ENCODE assay signal across 30 cellular contexts in the genomic region with DNA sequence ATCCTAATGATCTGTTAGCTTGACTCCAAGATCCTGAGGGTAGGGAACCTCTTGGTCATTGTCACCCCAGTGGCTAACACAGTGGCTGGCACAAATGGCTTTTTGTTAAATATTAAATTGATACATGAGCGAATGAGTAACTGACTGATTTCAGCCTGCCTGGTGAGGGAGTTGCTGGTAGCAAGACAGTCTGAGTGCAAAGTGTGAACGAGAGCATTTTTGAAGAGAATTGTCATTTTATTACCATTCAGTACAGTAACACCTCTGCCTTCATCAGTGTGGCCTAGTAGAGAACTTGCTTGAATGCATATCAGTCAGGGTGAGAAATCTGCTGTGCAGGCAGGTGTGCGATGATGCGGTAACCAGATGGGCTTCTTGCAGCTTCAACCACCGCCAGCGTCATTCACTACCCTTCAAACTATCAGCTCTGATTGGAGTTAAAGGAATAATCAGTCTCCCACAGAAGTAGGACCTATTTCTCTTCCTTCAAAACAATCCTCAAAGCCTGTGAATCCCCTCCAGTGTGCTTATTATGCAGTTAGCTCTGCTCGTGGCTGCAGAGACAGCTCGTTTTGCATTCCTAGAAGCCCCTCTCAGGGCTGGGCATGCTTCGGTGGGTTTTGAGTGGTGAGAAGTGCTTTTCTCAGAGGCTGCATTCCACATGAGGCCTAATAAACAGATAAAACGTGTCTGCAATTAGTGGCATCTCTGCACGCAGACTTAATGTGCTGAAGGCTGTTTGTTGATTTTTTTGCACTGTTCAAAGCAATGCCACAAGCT. TPM values are rescaled to one million over a fixed set of nuclear protein-coding genes. Genes with fewer than 3 reads are reported as not detected.
A peak's percentile ranks its signal among the peaks of the same experiment; 100 is the strongest.
DNase-seq lines count a peak whose midpoint lies in the region; ATAC-seq and TF ChIP-seq lines count a peak whose summit lies in the region.
"Had no signal": no experiment of that assay in that cellular context is flagged by ENCODE, and none has a peak within 500 bp of the region (broad histone marks: within the 10 kb centered on the region; RNA-seq: fewer than 3 reads in every experiment).

No MANE protein-coding gene starts in this region.

- H3K9me3 Mint-ChIP-seq in nephron (no peaks in the 10 kb centered on the region), HFFc6 (no peaks in the 10 kb centered on the region)
- H3K9me3 Mint-ChIP-seq: activated T-helper 1 cell treated with anti-CD3 and anti-CD28 coated beads, Interleukin-12 subunit alpha, Interleukin-12 subunit beta, Interleukin-2, Interleukin-4 antibody, amounts not matched to agents 30 ng/mL and 10 ng/mL and 1 ng/mL, durations not matched to agents 14 hours and 24 hours and 36 hours; stimulated activated naive B cell treated with anti-CD40 and anti-IgM and Interleukin-4, amounts not matched to agents 10 μg/mL and 1 μg/mL and 100 μg/mL, for 72 hours had no signal

- no peak overlapping the region for H3K4me3 ChIP-seq in effector memory CD4-positive, alpha-beta T cell (ENCODE audit: insufficient read depth, low read depth, low read length, poor library complexity, severe bottlenecking)
- H3K4me3 ChIP-seq: coronary artery, esophagus muscularis mucosa, spleen, uterus had no signal

- no peak overlapping the region for H3K4me3 Mint-ChIP-seq in nephron
- H3K4me3 Mint-ChIP-seq in HFFc6 = no peak overlapping the region
- H3K4me3 Mint-ChIP-seq: activated T-helper 1 cell treated with anti-CD3 and anti-CD28 coated beads, Interleukin-12 subunit alpha, Interleukin-12 subunit beta, Interleukin-2, Interleukin-4 antibody, amounts not matched to agents 30 ng/mL and 10 ng/mL and 1 ng/mL, durations not matched to agents 14 hours and 24 hours and 36 hours; naive B cell; stimulated activated naive B cell treated with anti-CD40 and anti-IgM and Interleukin-4, amounts not matched to agents 10 μg/mL and 1 μg/mL and 100 μg/mL, for 72 hours had no signal

- DNase-seq in Caki2 (ENCODE audit: low read depth) (peak; percentile 80), NCI-H1694 treated with DMSO at 0.1 percent for 48 hours (lab: John Stamatoyannopoulos, UW) (peak; percentile 8), iPS-NIHi11 (ENCODE audit: low spot score) (peak; percentile 1), HFFc6 (no peak), DMS153 (lab: John Stamatoyannopoulos, UW) (no peak)
- no peak for DNase-seq in effector memory CD4-positive, alpha-beta T cell
- DNase-seq: activated CD4-positive, alpha-beta T cell treated with anti-CD3 and anti-CD28 coated beads, Interleukin-2, amount 50 U/mL, for 1 hour; activated naive CD4-positive, alpha-beta T cell treated with anti-CD3 and anti-CD28 coated beads, Interleukin-2, amount 50 U/mL, for 16 hours; amygdala; C1 segment of cervical spinal cord; Caco-2; foreskin melanocyte; HCEC 1CT; MM.1S; naive B cell; NCI-H1436; NCI-H226; occipital lobe; OCI-M1; spleen; stimulated activated CD4-positive, alpha-beta T cell treated with anti-CD3 and anti-CD28 coated beads, Interleukin-2, amount 100 ng/mL, for 48 hours; stimulated activated naive B cell treated with anti-CD40 and anti-IgM and Interleukin-4, amounts not matched to agents 10 μg/mL and 1 μg/mL and 100 μg/mL, for 72 hours; T1000; uterus had no signal

- in situ Hi-C loops in Caki2 (cut with HindIII; ENCODE audit: low pct_unique_long_range_greater_than_20kb, low sequenced_read_pairs) = no loop called here

- H3K27ac Mint-ChIP-seq in nephron (peak overlapping the region; percentile 82 to 93 (median 83)), HFFc6 (no peak overlapping the region)
- H3K27ac Mint-ChIP-seq: activated T-helper 1 cell treated with anti-CD3 and anti-CD28 coated beads, Interleukin-12 subunit alpha, Interleukin-12 subunit beta, Interleukin-2, Interleukin-4 antibody, amounts not matched to agents 30 ng/mL and 10 ng/mL and 1 ng/mL, durations not matched to agents 14 hours and 24 hours and 36 hours; stimulated activated naive B cell treated with anti-CD40 and anti-IgM and Interleukin-4, amounts not matched to agents 10 μg/mL and 1 μg/mL and 100 μg/mL, for 72 hours had no signal

- no peaks in the 10 kb centered on the region for H3K9me3 ChIP-seq in effector memory CD4-positive, alpha-beta T cell (ENCODE audit: control insufficient read depth, low read length)
- H3K9me3 ChIP-seq: esophagus muscularis mucosa, uterus had no signal

- H3K27ac ChIP-seq in effector memory CD4-positive, alpha-beta T cell (ENCODE audit: insufficient read depth, low read length, poor library complexity, severe bottlenecking) = no peak overlapping the region
- H3K27ac ChIP-seq: coronary artery, esophagus muscularis mucosa, spleen, uterus had no signal

- ATAC-seq in HG03097 (IDR thresholded peaks at IDR 0.05; ENCODE audit: low FRiP score, unreplicated experiment) = no peak
- ATAC-seq: Right ventricle myocardium inferior; stimulated activated naive B cell treated with anti-CD40 and anti-IgM and Interleukin-4, amounts not matched to agents 10 μg/mL and 1 μg/mL and 100 μg/mL, for 72 hours had no signal

- TF ChIP-seq CTCF in nephron (IDR thresholded peaks at IDR 0.05; ENCODE audit: unreplicated experiment in 3 of 3) (no peak), HFFc6 (IDR thresholded peaks at IDR 0.05) (no peak)

- H3K4me1 Mint-ChIP-seq in nephron (no peaks in the 10 kb centered on the region), HFFc6 (ENCODE audit: low read depth) (no peaks in the 10 kb centered on the region)
- H3K4me1 Mint-ChIP-seq: naive B cell; stimulated activated naive B cell treated with anti-CD40 and anti-IgM and Interleukin-4, amounts not matched to agents 10 μg/mL and 1 μg/mL and 100 μg/mL, for 72 hours had no signal

- H3K36me3 ChIP-seq in effector memory CD4-positive, alpha-beta T cell (ENCODE audit: control insufficient read depth, insufficient read depth, low read length) = no peaks in the 10 kb centered on the region
- H3K36me3 ChIP-seq: esophagus muscularis mucosa, spleen, uterus had no signal

- no peaks in the 10 kb centered on the region for H3K27me3 ChIP-seq in effector memory CD4-positive, alpha-beta T cell (replicated peaks; ENCODE audit: control insufficient read depth, insufficient read depth, low read length, poor library complexity, severe bottlenecking)
- H3K27me3 ChIP-seq: esophagus muscularis mucosa, spleen, uterus had no signal

- H3K27me3 Mint-ChIP-seq in nephron (ENCODE audit: low read depth) = no peaks in the 10 kb centered on the region
- H3K27me3 Mint-ChIP-seq in HFFc6 (ENCODE audit: insufficient read depth) = peaks cover 2% of the 10 kb centered on the region
- H3K27me3 Mint-ChIP-seq: stimulated activated naive B cell treated with anti-CD40 and anti-IgM and Interleukin-4, amounts not matched to agents 10 μg/mL and 1 μg/mL and 100 μg/mL, for 72 hours had no signal

- no peaks in the 10 kb centered on the region for H3K36me3 Mint-ChIP-seq in nephron (ENCODE audit: low read depth)
- H3K36me3 Mint-ChIP-seq in HFFc6 (ENCODE audit: low read depth) = no peaks in the 10 kb centered on the region
- H3K36me3 Mint-ChIP-seq: naive B cell; stimulated activated naive B cell treated with anti-CD40 and anti-IgM and Interleukin-4, amounts not matched to agents 10 μg/mL and 1 μg/mL and 100 μg/mL, for 72 hours had no signal

- no peaks in the 10 kb centered on the region for H3K4me1 ChIP-seq in effector memory CD4-positive, alpha-beta T cell (ENCODE audit: control insufficient read depth, insufficient read depth, low read length, poor library complexity, severe bottlenecking)
- H3K4me1 ChIP-seq: esophagus muscularis mucosa, spleen, uterus had no signal

RNA-seq across cellular contexts. Expression of a gene that starts 29.0 kb away (rescaled TPM):
- 36.7 and 53.4 TPM in 2 replicates for total RNA-seq in Caki2 (2014; rRNA removed; shearing (Covaris generic); ENCODE audit: low replicate concordance)
- total RNA-seq in HFFc6 (2021; fragmentation: NEBNext Ultra II Directional; extraction: Animal tissue kit (Norgen Biotek cat#: 25700)) = 1 to 10 TPM; 4.8 to 9.5 (median 6.2) TPM

RNA-seq across cellular contexts. Expression of a gene that starts 31.0 kb away (rescaled TPM):
- 2.3 and 4.1 TPM in 2 replicates for total RNA-seq in Caki2 (2014; rRNA removed; shearing (Covaris generic); ENCODE audit: low replicate concordance)
- total RNA-seq in HFFc6 (2021; fragmentation: NEBNext Ultra II Directional; extraction: Animal tissue kit (Norgen Biotek cat#: 25700)) = 1 to 10 TPM; 1.6 to 8.0 (median 6.0) TPM

RNA-seq across cellular contexts. Expression of a gene that starts 42.4 kb away (rescaled TPM):
- 11.6 and 13.0 TPM in 2 replicates for total RNA-seq in Caki2 (2014; rRNA removed; shearing (Covaris generic); ENCODE audit: low replicate concordance)
- total RNA-seq in HFFc6 (2021; fragmentation: NEBNext Ultra II Directional; extraction: Animal tissue kit (Norgen Biotek cat#: 25700)) = 10 to 100 TPM; 31.8 to 42.0 (median 34.5) TPM

RNA-seq across cellular contexts. Expression of a gene that starts 55.2 kb away (rescaled TPM):
- total RNA-seq in Caki2 (2014; rRNA removed; shearing (Covaris generic); ENCODE audit: low replicate concordance) = 7.8 and 16.7 TPM in 2 replicates
- 1 to 10 TPM; 5.0 to 8.0 (median 6.5) TPM for total RNA-seq in HFFc6 (2021; fragmentation: NEBNext Ultra II Directional; extraction: Animal tissue kit (Norgen Biotek cat#: 25700))

RNA-seq across cellular contexts. Expression of a gene that starts 58.4 kb away (rescaled TPM):
- 74.9 and 164 TPM in 2 replicates for total RNA-seq in Caki2 (2014; rRNA removed; shearing (Covaris generic); ENCODE audit: low replicate concordance)
- 100 to 1,000 TPM in 1 of 6 experiments, 10 to 100 TPM in 5; 77.2 to 112 (median 83.8) TPM for total RNA-seq in HFFc6 (2021; fragmentation: NEBNext Ultra II Directional; extraction: Animal tissue kit (Norgen Biotek cat#: 25700))

Comparison
In these comparisons a context has a peak if more than half of its experiments do, and no peak if none do; other contexts are left out.
1. DNase-seq: peak in Caki2 (single experiment), NCI-H1694 treated with DMSO at 0.1 percent for 48 hours (single experiment) and iPS-NIHi11 (single experiment); none in HFFc6 (single experiment), DMS153 (single experiment) and effector memory CD4-positive, alpha-beta T cell (0 of 3).